In genomic region chr2:233351423-233351822, GRCh38 we compare ENCODE assay signal across 15 cellular contexts. TPM values are rescaled to one million over a fixed set of nuclear protein-coding genes. Genes with fewer than 3 reads are reported as not detected.
DNase-seq lines count a peak whose midpoint lies in the region; ATAC-seq and TF ChIP-seq lines count a peak whose summit lies in the region.
"Had no signal": no experiment of that assay in that cellular context is flagged by ENCODE, and none has a peak within 500 bp of the region (broad histone marks: within the 10 kb centered on the region; RNA-seq: fewer than 3 reads in every experiment).

No MANE protein-coding gene starts in this region.

- intact Hi-C loops in PC-3 (cut with micrococcal nuclease), result no loop called here

- no peaks in the 10 kb centered on the region for H3K36me3 ChIP-seq in PC-3 (ENCODE audit: low read depth, low read length)
- H3K36me3 ChIP-seq: uterus had no signal

- H3K27ac ChIP-seq in PC-3 (ENCODE audit: low read length) (peak overlapping the region; percentile 80), foreskin keratinocyte (peak overlapping the region; percentile 12)
- H3K27ac ChIP-seq: uterus had no signal

- H3K9me3 ChIP-seq in PC-3 (ENCODE audit: low read length), result no peaks in the 10 kb centered on the region
- H3K9me3 ChIP-seq: uterus had no signal

- CTCF ChIA-PET in PC-3 (lab: Charles Lee), result no interaction called here

- no peak overlapping the region for H3K4me3 ChIP-seq in PC-3 (ENCODE audit: low read length)
- H3K4me3 ChIP-seq: lung, uterus had no signal

- peak overlapping the region; percentile 67 for H3K4me2 ChIP-seq in PC-3 (ENCODE audit: low read length)

- peak overlapping the region; percentile 35 for H3K9ac ChIP-seq in PC-3 (ENCODE audit: low read length)

- TF ChIP-seq CTCF in PC-3 (conservative IDR thresholded peaks at IDR 0.05; ENCODE audit: low read depth, low read length) (no peak), foreskin keratinocyte (conservative IDR thresholded peaks at IDR 0.05) (no peak), GM20000 (IDR thresholded peaks at IDR 0.05; ENCODE audit: extremely low read depth, missing control alignments) (no peak)

- no peaks in the 10 kb centered on the region for H3F3A ChIP-seq in PC-3 (ENCODE audit: low read length, unreplicated experiment)

- ATAC-seq in PC-3 (no peak), foreskin keratinocyte (no peak), GM21367 (IDR thresholded peaks at IDR 0.05; ENCODE audit: unreplicated experiment) (no peak)

- no peaks in the 10 kb centered on the region for H3K9me2 ChIP-seq in PC-3 (replicated peaks; ENCODE audit: low read length)

- H3K4me1 ChIP-seq in PC-3 (ENCODE audit: insufficient read depth, low read length) (peaks cover 35% of the 10 kb centered on the region), foreskin keratinocyte (peaks cover 20% of the 10 kb centered on the region)

- DNase-seq in A172 (ENCODE audit: low spot score) (peak; percentile 81), EH (ENCODE audit: low read depth) (peak; percentile 75), PC-3 (peak; percentile 39), foreskin keratinocyte (no peak), GM03348 (ENCODE audit: low spot score) (no peak), GM20000 (ENCODE audit: low spot score) (no peak), RKO (ENCODE audit: low spot score) (no peak)
- DNase-seq: NCI-H2029; NK-92 treated with Interleukin-12 subunit alpha and Interleukin-12 subunit beta, amount 100 ng/mL, for 24 hours had no signal

- POLR2A ChIA-PET in PC-3 (lab: Charles Lee; ENCODE audit: unreplicated experiment), result interaction anchor here (0.7 kb wide), 1 partner anchor 26 kb away, joined by 6 read pairs; no protein-coding TSS in a partner anchor

- no peak overlapping the region for H2AFZ ChIP-seq in PC-3 (ENCODE audit: low read length)

- H3K27me3 ChIP-seq in PC-3 (ENCODE audit: low read length) (no peaks in the 10 kb centered on the region), foreskin keratinocyte (no peaks in the 10 kb centered on the region)
- H3K27me3 ChIP-seq: uterus had no signal

- BruUV-seq in PC-3 (replicated peaks; lab: Mats Ljungman, UMichigan), result no TSS peak

- H4K20me1 ChIP-seq in PC-3 (ENCODE audit: low read length), result peaks cover 14% of the 10 kb centered on the region; the same call in 1 of the 2 replicates

- H3K79me2 ChIP-seq in PC-3 (ENCODE audit: low read length), result peaks cover 16% of the 10 kb centered on the region

RNA-seq across cellular contexts. Expression of gene DGKD, which starts 2.9 kb away (rescaled TPM):
- 14.8 and 16.4 TPM in 2 replicates for total RNA-seq in A172 (2014; rRNA removed; shearing (Covaris generic))
- total RNA-seq in PC-3 (2014; rRNA removed), result 23.3 and 36.2 TPM in 2 replicates
- total RNA-seq in foreskin keratinocyte, result 7.5 TPM in 2 replicates
- 2.6 and 2.8 TPM in 2 replicates for polyA plus RNA-seq in foreskin keratinocyte

RNA-seq across cellular contexts. Expression of gene SAG, which starts 43.8 kb away (rescaled TPM):
- not detected in 2 replicates for total RNA-seq in A172 (2014; rRNA removed; shearing (Covaris generic))
- total RNA-seq in PC-3 (2014; rRNA removed) (0.17 TPM in 1 of 2 replicates, not detected in the other), foreskin keratinocyte (not detected in 2 replicates)
- not detected in 2 replicates for polyA plus RNA-seq in foreskin keratinocyte
- total RNA-seq: bronchial epithelial cell, occipital lobe had no signal
- polyA plus RNA-seq: IgD-negative memory B cell had no signal

Comparison
In these comparisons a context has a peak if more than half of its experiments do, and no peak if none do; other contexts are left out.
1. DNase-seq: peak in A172 (single experiment), EH (single experiment) and PC-3 (single experiment); none in foreskin keratinocyte (0 of 2), GM03348 (single experiment), GM20000 (single experiment) and RKO (single experiment).